In genomic region chr3:14879161-14879888, GRCh38 we compare ENCODE assay signal across 10 cellular contexts.
A peak's percentile ranks its signal among the peaks of the same experiment; 100 is the strongest.
DNase-seq lines count a peak whose midpoint lies in the region; ATAC-seq, FAIRE-seq and TF ChIP-seq lines count a peak whose summit lies in the region.
"Had no signal": no experiment of that assay in that cellular context is flagged by ENCODE, and none has a peak within 500 bp of the region (broad histone marks: within the 10 kb centered on the region; RNA-seq: fewer than 3 reads in every experiment).

No MANE protein-coding gene starts in this region.

- H3K4me1 ChIP-seq in BLaER1 (peaks cover 59% of the 10 kb centered on the region), kidney (ENCODE audit: control insufficient read depth in 1 of 2, insufficient read depth in 1 of 2, low read depth in 1 of 2, low read length in 2 of 2) (peaks cover 9 to 10% of the 10 kb centered on the region in 2 donors)

- peaks cover 78% of the 10 kb centered on the region for H3K4me1 Mint-ChIP-seq in activated naive CD4-positive, alpha-beta T cell treated with anti-CD3 and anti-CD28 coated beads, Interleukin-2, amount 10 ng/mL, durations not matched to agents 7 days and 5 days

- H3K9me3 ChIP-seq in BLaER1 (no peaks in the 10 kb centered on the region), kidney (ENCODE audit: control insufficient read depth in 1 of 2, low read length in 2 of 2) (no peaks in the 10 kb centered on the region)

- no peak for ATAC-seq in GM18505 (IDR thresholded peaks at IDR 0.05; ENCODE audit: unreplicated experiment)

- FAIRE-seq in kidney (lab: Jason Lieb, UNC), result no peak

- TF ChIP-seq CTCF in kidney (IDR thresholded peaks at IDR 0.05; ENCODE audit: borderline replicate concordance, extremely low read depth, insufficient read depth), result no peak

- no peak overlapping the region for H3K4me3 ChIP-seq in BLaER1
- H3K4me3 ChIP-seq in kidney (ENCODE audit: low read length in 2 of 2), result no peak overlapping the region
- H3K4me3 ChIP-seq: SK-N-MC had no signal

- H4K20me1 ChIP-seq in BLaER1, result no peaks in the 10 kb centered on the region

- peaks cover 5% of the 10 kb centered on the region for H3K36me3 Mint-ChIP-seq in activated naive CD4-positive, alpha-beta T cell treated with anti-CD3 and anti-CD28 coated beads, Interleukin-2, amount 10 ng/mL, durations not matched to agents 7 days and 5 days

- CTCF ChIA-PET in activated naive CD4-positive, alpha-beta T cell treated with anti-CD3 and anti-CD28 coated beads, Interleukin-2, amount 10 ng/mL, durations not matched to agents 7 days and 5 days (lab: Charles Lee), result no interaction called here

- intact Hi-C loops in kidney (cut with DNase I), result no loop called here

- H3K27me3 Mint-ChIP-seq in activated naive CD4-positive, alpha-beta T cell treated with anti-CD3 and anti-CD28 coated beads, Interleukin-2, amount 10 ng/mL, durations not matched to agents 7 days and 5 days, result peaks cover 15% of the 10 kb centered on the region

- H3K4me2 ChIP-seq in BLaER1, result peak overlapping the region; percentile 78

- H3K27ac Mint-ChIP-seq in activated naive CD4-positive, alpha-beta T cell treated with anti-CD3 and anti-CD28 coated beads, Interleukin-2, amount 10 ng/mL, durations not matched to agents 7 days and 5 days, result peak overlapping the region; percentile 84

- DNase-seq in NCI-H1694 treated with DMSO at 0.1 percent for 48 hours (lab: John Stamatoyannopoulos, UW), result peak; percentile 12
- DNase-seq in activated naive CD4-positive, alpha-beta T cell treated with anti-CD3 and anti-CD28 coated beads, Interleukin-2, amount 10 ng/mL, durations not matched to agents 7 days and 5 days, result peak; percentile 73
- DNase-seq in kidney, result peak; percentile 81
- no peak for DNase-seq in GM19240 (ENCODE audit: insufficient read length, low spot score)
- DNase-seq in NCI-H526 (lab: John Stamatoyannopoulos, UW), result no peak
- DNase-seq in SKM-1 (lab: John Stamatoyannopoulos, UW; ENCODE audit: unreplicated experiment), result no peak
- DNase-seq: Kasumi-1 had no signal

- no peak overlapping the region for H3K9ac ChIP-seq in BLaER1
- no peak overlapping the region for H3K9ac ChIP-seq in kidney (ENCODE audit: low read length in 2 of 2)

- H3K4me3 Mint-ChIP-seq in activated naive CD4-positive, alpha-beta T cell treated with anti-CD3 and anti-CD28 coated beads, Interleukin-2, amount 10 ng/mL, durations not matched to agents 7 days and 5 days, result peak overlapping the region; percentile 43

- H3K9me3 Mint-ChIP-seq in activated naive CD4-positive, alpha-beta T cell treated with anti-CD3 and anti-CD28 coated beads, Interleukin-2, amount 10 ng/mL, durations not matched to agents 7 days and 5 days, result no peaks in the 10 kb centered on the region

- H3K27me3 ChIP-seq in BLaER1, result no peaks in the 10 kb centered on the region

- H3K36me3 ChIP-seq in BLaER1 (no peaks in the 10 kb centered on the region), kidney (ENCODE audit: control insufficient read depth in 1 of 2, insufficient read depth in 2 of 2, low read length in 2 of 2) (peaks cover 8 to 17% of the 10 kb centered on the region in 2 donors)

- H3K27ac ChIP-seq in BLaER1 (no peak overlapping the region), kidney (ENCODE audit: low read depth in 2 of 2, low read length in 2 of 2) (no peak overlapping the region)
- H3K27ac ChIP-seq: SK-N-MC had no signal

- no peak for TF ChIP-seq POLR2A in GM18505 (IDR thresholded peaks at IDR 0.05; ENCODE audit: borderline replicate concordance, extremely low read depth, insufficient read depth, insufficient read length)

Comparison
In these comparisons a context has a peak if more than half of its experiments do, and no peak if none do; other contexts are left out.
1. DNase-seq: peak in NCI-H1694 treated with DMSO at 0.1 percent for 48 hours (single experiment), activated naive CD4-positive, alpha-beta T cell treated with anti-CD3 and anti-CD28 coated beads, Interleukin-2, amount 10 ng/mL, durations not matched to agents 7 days and 5 days (single experiment) and kidney (single experiment); none in GM19240 (single experiment), NCI-H526 (0 of 2) and SKM-1 (single experiment).